12 cellular contexts compared by ENCODE assay signal in the genomic region with DNA sequence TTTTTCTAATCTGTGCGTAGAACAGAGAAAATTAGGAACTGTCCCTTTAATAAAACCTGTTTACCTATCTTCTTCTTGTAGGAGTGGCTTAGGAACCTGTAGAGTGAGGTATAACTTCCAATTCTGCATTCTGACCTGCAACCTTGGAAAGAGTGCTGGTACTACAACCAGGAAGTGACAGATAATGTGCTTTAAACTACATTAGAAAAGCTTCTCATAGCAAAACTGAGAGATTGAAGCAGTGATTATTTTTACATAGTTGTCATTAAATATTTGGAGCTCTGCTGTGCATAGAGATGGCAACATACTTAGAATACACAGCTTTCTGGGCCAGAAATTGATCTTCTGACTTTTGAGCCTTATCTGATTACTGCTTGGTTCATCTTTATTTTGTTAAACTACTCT. TPM values are rescaled to one million over a fixed set of nuclear protein-coding genes. Genes with fewer than 3 reads are reported as not detected.
DNase-seq lines count a peak whose midpoint lies in the region; ATAC-seq and TF ChIP-seq lines count a peak whose summit lies in the region.
"Had no signal": no experiment of that assay in that cellular context is flagged by ENCODE, and none has a peak within 500 bp of the region (broad histone marks: within the 10 kb centered on the region; RNA-seq: fewer than 3 reads in every experiment).

No MANE protein-coding gene starts in this region.

- H3K36me3 ChIP-seq in BLaER1 (no peaks in the 10 kb centered on the region), mesenchymal stem cell (ENCODE audit: control insufficient read depth in 1 of 2, insufficient read depth in 2 of 2, low read depth in 1 of 2, low read length in 2 of 2) (no peaks in the 10 kb centered on the region)
- H3K36me3 ChIP-seq: right atrium auricular region had no signal

- H4K20me1 ChIP-seq in BLaER1: no peaks in the 10 kb centered on the region

- H3K27ac ChIP-seq in BLaER1 (no peak overlapping the region), mesenchymal stem cell (ENCODE audit: low read length, poor library complexity, severe bottlenecking) (no peak overlapping the region)
- H3K27ac ChIP-seq: right atrium auricular region had no signal

- H3K27me3 ChIP-seq in BLaER1: no peaks in the 10 kb centered on the region
- no peaks in the 10 kb centered on the region for H3K27me3 ChIP-seq in mesenchymal stem cell (ENCODE audit: control insufficient read depth in 1 of 2, insufficient read depth in 1 of 2, low read length in 2 of 2)
- H3K27me3 ChIP-seq: right atrium auricular region had no signal

- H2BK5ac ChIP-seq in mesenchymal stem cell (ENCODE audit: low read depth, low read length, poor library complexity, severe bottlenecking): no peak overlapping the region

- H3K4me1 Mint-ChIP-seq in activated T-helper 17 cell treated with anti-CD3 and anti-CD28 coated beads, Interleukin-2, amount 50 U/mL, for 72 hours: peaks cover 5% of the 10 kb centered on the region
- H3K4me1 Mint-ChIP-seq: central memory CD8-positive, alpha-beta T cell had no signal

- no peak for TF ChIP-seq RAD21 in Ishikawa (IDR thresholded peaks at IDR 0.05; ENCODE audit: low read depth)

- no peak overlapping the region for H4K8ac ChIP-seq in mesenchymal stem cell (ENCODE audit: low read length)

- H2AK5ac ChIP-seq in mesenchymal stem cell (ENCODE audit: low read length, severe bottlenecking): no peak overlapping the region

- H2AFZ ChIP-seq in mesenchymal stem cell (ENCODE audit: low read depth, low read length): no peak overlapping the region

- no peak overlapping the region for H3K27ac Mint-ChIP-seq in activated T-helper 17 cell treated with anti-CD3 and anti-CD28 coated beads, Interleukin-2, amount 50 U/mL, for 72 hours
- H3K27ac Mint-ChIP-seq: stimulated activated naive CD8-positive, alpha-beta T cell treated with anti-CD3 and anti-CD28 coated beads, Interleukin-15, Interleukin-2, amounts not matched to agents 100 ng/mL and 50 ng/mL, for 24 hours had no signal

- no peak overlapping the region for H2BK12ac ChIP-seq in mesenchymal stem cell (ENCODE audit: low read length in 2 of 2)

- ATAC-seq in activated T-helper 17 cell treated with anti-CD3 and anti-CD28 coated beads, Interleukin-2, amount 50 U/mL, for 72 hours (replicated peaks): peak; percentile 24
- no peak for ATAC-seq in GM18873 (IDR thresholded peaks at IDR 0.05; ENCODE audit: low FRiP score, unreplicated experiment)
- ATAC-seq: K562 had no signal

- H3K4me2 ChIP-seq in BLaER1 (0 out of 2 replicates have a peak overlapping the region, but pooled peaks have one; percentile 3), mesenchymal stem cell (ENCODE audit: low read length, poor library complexity, severe bottlenecking) (no peak overlapping the region)

- H4K91ac ChIP-seq in mesenchymal stem cell (ENCODE audit: low read length): no peak overlapping the region

- no CpG with 5 or more reads among the region's 1 CpG for WGBS in mesenchymal stem cell

- DNase-seq in mesenchymal stem cell (no peak), GM13976 (ENCODE audit: low spot score) (no peak), HUDEP-2 (lab: John Stamatoyannopoulos, UW; ENCODE audit: unreplicated experiment in 76 of 76) (no peak)
- no peak for DNase-seq in stimulated activated CD4-positive, alpha-beta T cell treated with anti-CD3 and anti-CD28 coated beads, Interleukin-4, amount 100 ng/mL, for 1 hour

- no peaks in the 10 kb centered on the region for H3K9me3 ChIP-seq in BLaER1
- no peaks in the 10 kb centered on the region for H3K9me3 ChIP-seq in mesenchymal stem cell (ENCODE audit: control insufficient read depth, low read length)
- H3K9me3 ChIP-seq: right atrium auricular region had no signal

- in situ Hi-C loops in GM13976 (cut with MboI; ENCODE audit: low sequenced_read_pairs, unreplicated experiment): no loop called here

- no peak for TF ChIP-seq EP300 in Ishikawa (IDR thresholded peaks at IDR 0.05; ENCODE audit: borderline replicate concordance)

- no peak overlapping the region for H3K4me3 ChIP-seq in BLaER1
- H3K4me3 ChIP-seq in mesenchymal stem cell (ENCODE audit: insufficient read depth in 1 of 2, low read depth in 1 of 2, low read length in 2 of 2): peak overlapping the region in 1 of 2 experiments; percentile 62
- H3K4me3 ChIP-seq: K562, right atrium auricular region had no signal

- H2BK15ac ChIP-seq in mesenchymal stem cell (ENCODE audit: low read depth, poor library complexity, severe bottlenecking): no peak overlapping the region

- no peak for TF ChIP-seq CTCF in GM13976 (IDR thresholded peaks at IDR 0.05; ENCODE audit: borderline replicate concordance, control extremely low read depth, extremely low read depth, insufficient read depth, missing control alignments)

- no peaks in the 10 kb centered on the region for H3K9me3 Mint-ChIP-seq in activated T-helper 17 cell treated with anti-CD3 and anti-CD28 coated beads, Interleukin-2, amount 50 U/mL, for 72 hours
- H3K9me3 Mint-ChIP-seq: central memory CD8-positive, alpha-beta T cell; stimulated activated naive CD8-positive, alpha-beta T cell treated with anti-CD3 and anti-CD28 coated beads, Interleukin-15, Interleukin-2, amounts not matched to agents 100 ng/mL and 50 ng/mL, for 24 hours had no signal

- H3K9ac ChIP-seq in BLaER1 (no peak overlapping the region), mesenchymal stem cell (ENCODE audit: low read length) (peak overlapping the region; percentile 68)

- H3K14ac ChIP-seq in mesenchymal stem cell (ENCODE audit: low read length in 2 of 2): no peak overlapping the region

- H3K23ac ChIP-seq in mesenchymal stem cell (ENCODE audit: low read length in 2 of 2): no peak overlapping the region

- H3K36me3 Mint-ChIP-seq in activated T-helper 17 cell treated with anti-CD3 and anti-CD28 coated beads, Interleukin-2, amount 50 U/mL, for 72 hours (ENCODE audit: low read depth): no peaks in the 10 kb centered on the region

- H3K4me1 ChIP-seq in BLaER1 (peaks cover 11% of the 10 kb centered on the region), mesenchymal stem cell (ENCODE audit: control insufficient read depth, insufficient read depth, low read depth, low read length) (no peaks in the 10 kb centered on the region)
- H3K4me1 ChIP-seq: right atrium auricular region had no signal

- no peak overlapping the region for H3K18ac ChIP-seq in mesenchymal stem cell (ENCODE audit: low read depth in 1 of 2, low read length in 2 of 2)

- H3K4me3 Mint-ChIP-seq in activated T-helper 17 cell treated with anti-CD3 and anti-CD28 coated beads, Interleukin-2, amount 50 U/mL, for 72 hours: peak overlapping the region; percentile 41
- H3K4me3 Mint-ChIP-seq: central memory CD8-positive, alpha-beta T cell; stimulated activated naive CD8-positive, alpha-beta T cell treated with anti-CD3 and anti-CD28 coated beads, Interleukin-15, Interleukin-2, amounts not matched to agents 100 ng/mL and 50 ng/mL, for 24 hours had no signal

- H2BK120ac ChIP-seq in mesenchymal stem cell (ENCODE audit: low read depth, low read length): no peak overlapping the region

- H3K79me1 ChIP-seq in mesenchymal stem cell (replicated peaks; ENCODE audit: low read length, poor library complexity, severe bottlenecking): no peaks in the 10 kb centered on the region

- H3K4ac ChIP-seq in mesenchymal stem cell (ENCODE audit: low read depth in 1 of 2, low read length in 2 of 2): no peak overlapping the region

- no peaks in the 10 kb centered on the region for H3K27me3 Mint-ChIP-seq in activated T-helper 17 cell treated with anti-CD3 and anti-CD28 coated beads, Interleukin-2, amount 50 U/mL, for 72 hours
- H3K27me3 Mint-ChIP-seq: central memory CD8-positive, alpha-beta T cell; stimulated activated naive CD8-positive, alpha-beta T cell treated with anti-CD3 and anti-CD28 coated beads, Interleukin-15, Interleukin-2, amounts not matched to agents 100 ng/mL and 50 ng/mL, for 24 hours had no signal

TF ChIP-seq in Ishikawa, 13 proteins besides CTCF, POLR2A, EP300 and RAD21:
- no peak for TF ChIP-seq TCF12 (IDR thresholded peaks at IDR 0.05; ENCODE audit: low read depth)
- no peak for TF ChIP-seq YY1 (IDR thresholded peaks at IDR 0.05; ENCODE audit: low read depth)
- TF ChIP-seq TEAD4 (IDR thresholded peaks at IDR 0.05): peak; percentile 44; the same call in 1 of the 2 replicates
TF ChIP-seq in Ishikawa: peak in this region for 1.

RNA-seq across cellular contexts. Expression of a gene that starts 50.4 kb away (rescaled TPM):
- 1 to 10 TPM; 4.0 to 4.1 TPM for total RNA-seq in activated T-helper 17 cell treated with anti-CD3 and anti-CD28 coated beads, Interleukin-2, amount 50 U/mL, for 72 hours
- 0.11 TPM for polyA plus RNA-seq in mesenchymal stem cell (2013, experiment 1 of 2)
- polyA plus RNA-seq in mesenchymal stem cell (2013, experiment 2 of 2): 0.23 TPM

RNA-seq across cellular contexts. Expression of a gene that starts 58.8 kb away (rescaled TPM):
- total RNA-seq in activated T-helper 17 cell treated with anti-CD3 and anti-CD28 coated beads, Interleukin-2, amount 50 U/mL, for 72 hours: under 1 TPM; 0.32 to 0.56 TPM
- 8.9 TPM for polyA plus RNA-seq in mesenchymal stem cell (2013, experiment 1 of 2)
- polyA plus RNA-seq in mesenchymal stem cell (2013, experiment 2 of 2): 6.8 TPM
- total RNA-seq: K562 had no signal
- polyA plus RNA-seq: K562 had no signal
